8 cellular contexts compared by ENCODE assay signal in the genomic region with DNA sequence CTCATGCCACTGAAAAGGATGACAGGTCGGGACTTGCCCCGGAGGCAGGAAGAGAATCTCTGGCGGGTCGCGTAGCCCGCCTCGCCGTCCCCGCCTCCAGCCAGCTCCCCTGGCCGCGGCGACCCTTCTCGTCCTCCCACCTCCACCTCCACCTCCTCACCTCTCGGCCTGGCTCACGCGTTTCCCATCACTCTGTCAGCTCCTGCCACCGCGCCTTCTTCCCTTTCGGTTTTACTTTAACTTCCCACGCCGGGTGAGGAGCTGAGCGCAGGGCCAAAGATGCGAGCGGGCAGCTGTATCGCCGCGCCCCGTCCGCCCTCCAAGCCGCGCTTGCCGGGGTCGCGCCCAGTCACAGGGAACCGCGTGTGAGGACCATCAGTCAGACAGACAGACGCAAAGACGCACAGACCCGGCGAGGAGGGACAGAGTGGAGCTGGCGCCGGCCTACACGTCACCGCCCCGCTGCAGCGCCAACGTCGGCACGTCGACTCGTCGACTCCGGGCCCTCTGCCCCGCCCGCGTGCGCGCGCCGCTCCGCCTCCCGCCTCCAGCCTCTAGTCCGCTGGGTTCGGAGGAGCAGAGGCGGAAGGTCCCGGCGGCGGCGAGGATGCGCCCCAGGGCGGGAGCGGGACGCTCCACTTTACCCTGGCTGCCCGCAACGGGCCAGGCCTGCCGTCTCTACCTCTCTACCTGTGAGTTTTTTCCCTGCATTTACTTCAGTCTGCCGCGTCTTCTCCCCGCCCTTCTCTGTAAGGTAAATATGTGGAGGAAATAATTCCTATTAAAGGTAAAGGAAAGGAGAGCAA. TPM values are rescaled to one million over a fixed set of nuclear protein-coding genes. Genes with fewer than 3 reads are reported as not detected.
DNase-seq lines count a peak whose midpoint lies in the region; ATAC-seq lines count a peak whose summit lies in the region.

A gene with protein sequence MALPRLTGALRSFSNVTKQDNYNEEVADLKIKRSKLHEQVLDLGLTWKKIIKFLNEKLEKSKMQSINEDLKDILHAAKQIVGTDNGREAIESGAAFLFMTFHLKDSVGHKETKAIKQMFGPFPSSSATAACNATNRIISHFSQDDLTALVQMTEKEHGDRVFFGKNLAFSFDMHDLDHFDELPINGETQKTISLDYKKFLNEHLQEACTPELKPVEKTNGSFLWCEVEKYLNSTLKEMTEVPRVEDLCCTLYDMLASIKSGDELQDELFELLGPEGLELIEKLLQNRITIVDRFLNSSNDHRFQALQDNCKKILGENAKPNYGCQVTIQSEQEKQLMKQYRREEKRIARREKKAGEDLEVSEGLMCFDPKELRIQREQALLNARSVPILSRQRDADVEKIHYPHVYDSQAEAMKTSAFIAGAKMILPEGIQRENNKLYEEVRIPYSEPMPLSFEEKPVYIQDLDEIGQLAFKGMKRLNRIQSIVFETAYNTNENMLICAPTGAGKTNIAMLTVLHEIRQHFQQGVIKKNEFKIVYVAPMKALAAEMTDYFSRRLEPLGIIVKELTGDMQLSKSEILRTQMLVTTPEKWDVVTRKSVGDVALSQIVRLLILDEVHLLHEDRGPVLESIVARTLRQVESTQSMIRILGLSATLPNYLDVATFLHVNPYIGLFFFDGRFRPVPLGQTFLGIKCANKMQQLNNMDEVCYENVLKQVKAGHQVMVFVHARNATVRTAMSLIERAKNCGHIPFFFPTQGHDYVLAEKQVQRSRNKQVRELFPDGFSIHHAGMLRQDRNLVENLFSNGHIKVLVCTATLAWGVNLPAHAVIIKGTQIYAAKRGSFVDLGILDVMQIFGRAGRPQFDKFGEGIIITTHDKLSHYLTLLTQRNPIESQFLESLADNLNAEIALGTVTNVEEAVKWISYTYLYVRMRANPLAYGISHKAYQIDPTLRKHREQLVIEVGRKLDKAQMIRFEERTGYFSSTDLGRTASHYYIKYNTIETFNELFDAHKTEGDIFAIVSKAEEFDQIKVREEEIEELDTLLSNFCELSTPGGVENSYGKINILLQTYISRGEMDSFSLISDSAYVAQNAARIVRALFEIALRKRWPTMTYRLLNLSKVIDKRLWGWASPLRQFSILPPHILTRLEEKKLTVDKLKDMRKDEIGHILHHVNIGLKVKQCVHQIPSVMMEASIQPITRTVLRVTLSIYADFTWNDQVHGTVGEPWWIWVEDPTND (N-terminal part only) (minus strand): TSS at position 429 of the 806 bp plus-strand sequence. CDS start 13,332 bp downstream, outside the sequence.

- no peaks in the 10 kb centered on the region for H3K9me3 ChIP-seq in CD8-positive, alpha-beta memory T cell (ENCODE audit: low read length)

- no peaks in the 10 kb centered on the region for H3K9me3 Mint-ChIP-seq in CD8-positive, alpha-beta memory T cell
- no peaks in the 10 kb centered on the region for H3K9me3 Mint-ChIP-seq in memory B cell

- DNase-seq in CD8-positive, alpha-beta memory T cell, result peak; percentile 85 to 89 (median 87)
- peak; percentile 95 for DNase-seq in HK-2 (ENCODE audit: unreplicated experiment)
- DNase-seq in NK-92 (lab: John Stamatoyannopoulos, UW; ENCODE audit: unreplicated experiment), result peak; percentile 20
- DNase-seq in activated CD8-positive, alpha-beta memory T cell treated with anti-CD3 and anti-CD28 coated beads for 1 hour (ENCODE audit: extremely low read depth in 1 of 2, low read depth in 1 of 2), result peak; percentile 69 to 85
- DNase-seq in effector CD8-positive, alpha-beta T cell (lab: John Stamatoyannopoulos, UW), result peak; percentile 71
- DNase-seq in memory B cell (ENCODE audit: low spot score in 2 of 2), result peak; percentile 74 to 81
- peak; percentile 78 for DNase-seq in stimulated activated CD8-positive, alpha-beta memory T cell treated with anti-CD3 and anti-CD28 coated beads, Interleukin-12 subunit alpha, Interleukin-12 subunit beta, amount 100 ng/mL, for 1 hour (ENCODE audit: low read depth)

- peaks cover 45 to 62% (median 61%) of the 10 kb centered on the region in 3 donors for H3K4me1 Mint-ChIP-seq in CD8-positive, alpha-beta memory T cell
- peaks cover 16% of the 10 kb centered on the region for H3K4me1 Mint-ChIP-seq in memory B cell

- peaks cover 0 to 2% of the 10 kb centered on the region in 2 donors for H3K27me3 Mint-ChIP-seq in CD8-positive, alpha-beta memory T cell
- H3K27me3 Mint-ChIP-seq in memory B cell, result no peaks in the 10 kb centered on the region

- H3K36me3 Mint-ChIP-seq in CD8-positive, alpha-beta memory T cell, result peaks cover 0 to 11% (median 0%) of the 10 kb centered on the region in 3 donors
- no peaks in the 10 kb centered on the region for H3K36me3 Mint-ChIP-seq in memory B cell

- no peaks in the 10 kb centered on the region for H3K27me3 ChIP-seq in CD8-positive, alpha-beta memory T cell (ENCODE audit: insufficient read depth, low read length, poor library complexity, severe bottlenecking)

- H3K4me3 ChIP-seq in CD8-positive, alpha-beta memory T cell (ENCODE audit: low read length), result peak within 1 kb of the TSS; percentile 76

- peak within 1 kb of the TSS; percentile 98 to 100 (median 100) for H3K4me3 Mint-ChIP-seq in CD8-positive, alpha-beta memory T cell
- peak within 1 kb of the TSS; percentile 100 for H3K4me3 Mint-ChIP-seq in memory B cell

- H3K4me1 ChIP-seq in CD8-positive, alpha-beta memory T cell (ENCODE audit: insufficient read depth, low read length), result peaks cover 33% of the 10 kb centered on the region

- peak within 1 kb of the TSS; percentile 92 for H3K27ac ChIP-seq in CD8-positive, alpha-beta memory T cell (ENCODE audit: low read depth, low read length)

- peak within 1 kb of the TSS; percentile 96 to 100 (median 99) for H3K27ac Mint-ChIP-seq in CD8-positive, alpha-beta memory T cell
- peak within 1 kb of the TSS; percentile 98 for H3K27ac Mint-ChIP-seq in memory B cell

- ATAC-seq in GM19455 (IDR thresholded peaks at IDR 0.05; ENCODE audit: unreplicated experiment), result peak; percentile 96
- peak; percentile 95 for ATAC-seq in memory B cell (ENCODE audit: low read depth)

- no peaks in the 10 kb centered on the region for H3K36me3 ChIP-seq in CD8-positive, alpha-beta memory T cell (ENCODE audit: insufficient read depth, low read length)

- CTCF ChIA-PET in CD8-positive, alpha-beta memory T cell (lab: Charles Lee), result interaction anchor here (1.1 kb wide), 1 partner anchor 9 kb away, joined by 4 read pairs; no protein-coding TSS in a partner anchor

- POLR2A ChIA-PET in CD8-positive, alpha-beta memory T cell (lab: Charles Lee), result no interaction called here

RNA-seq across cellular contexts. Expression of the gene that starts here (rescaled TPM):
- 10 to 100 TPM; 64.0 to 65.1 TPM for total RNA-seq in CD8-positive, alpha-beta memory T cell
- polyA plus RNA-seq in CD8-positive, alpha-beta memory T cell, result 26.8 TPM

Comparison
In these comparisons a context has a peak if more than half of its experiments do, and no peak if none do; other contexts are left out.
1. Peak in every context shown above with its lines: DNase-seq, ATAC-seq, H3K4me3 ChIP-seq and H3K27ac ChIP-seq.
2. DNase-seq: peak in every context shown above with its lines; median percentile 95 in HK-2; 87 in CD8-positive, alpha-beta memory T cell; 78 in stimulated activated CD8-positive, alpha-beta memory T cell treated with anti-CD3 and anti-CD28 coated beads, Interleukin-12 subunit alpha, Interleukin-12 subunit beta, amount 100 ng/mL, for 1 hour; 78 in memory B cell; 77 in activated CD8-positive, alpha-beta memory T cell treated with anti-CD3 and anti-CD28 coated beads for 1 hour; 71 in effector CD8-positive, alpha-beta T cell; 20 in NK-92.